8 cellular contexts compared by ENCODE assay signal in the genomic region with DNA sequence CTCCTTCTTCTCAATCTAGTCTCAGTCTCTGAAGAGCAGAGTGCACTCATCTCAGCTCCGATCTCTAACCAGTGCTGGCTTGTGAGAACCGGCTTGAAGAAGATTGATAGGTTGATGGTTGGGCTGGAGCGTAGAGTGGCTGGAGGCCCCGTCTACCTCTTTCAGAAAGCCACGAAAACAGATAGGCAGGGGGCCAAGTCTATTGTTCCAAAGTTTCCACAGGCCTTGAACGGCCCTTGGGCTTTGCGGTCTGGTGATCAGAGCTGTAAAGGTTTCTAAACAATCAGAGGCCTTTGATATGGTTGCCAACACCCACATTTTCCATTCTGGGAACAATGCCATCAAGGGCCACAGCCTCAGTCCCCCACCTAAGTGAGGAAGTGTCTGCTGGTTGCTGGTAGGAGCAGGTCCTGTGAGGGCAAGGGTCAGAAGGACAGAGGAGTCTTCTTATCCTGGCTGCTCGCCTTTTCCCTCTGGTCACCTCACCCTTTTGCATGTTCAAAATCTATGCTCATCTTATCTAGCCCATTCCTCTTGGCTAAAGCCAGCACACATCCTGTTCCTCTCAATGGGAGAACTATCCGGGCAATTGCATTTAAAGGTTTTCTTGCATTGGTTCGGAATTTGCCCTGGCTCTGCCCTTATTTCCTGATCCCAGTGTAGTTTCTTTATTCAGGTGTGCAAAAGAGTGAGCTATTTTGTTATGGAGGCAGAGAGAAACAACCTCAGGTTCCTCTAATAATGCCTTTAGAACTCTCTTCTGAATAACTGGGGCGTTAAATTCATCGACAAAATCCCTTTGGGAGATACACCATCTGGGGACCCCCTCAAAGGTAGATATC.
DNase-seq lines count a peak whose midpoint lies in the region; ATAC-seq and TF ChIP-seq lines count a peak whose summit lies in the region.

No MANE protein-coding gene starts in this region.

- WGBS in stomach, 5 donors, result 13 to 33% (median 24%) methylated on average over 12 of the region's 12 CpGs

- intact Hi-C loops in stomach (cut with DNase I; ENCODE audit: low total_unique reads), result no loop called here

- TF ChIP-seq CTCF in stomach (IDR thresholded peaks at IDR 0.05), result no peak

- H3K27ac ChIP-seq in muscle layer of duodenum (ENCODE audit: low read length) (peak overlapping the region; percentile 95), stomach (peak overlapping the region; percentile 88 to 97 (median 94)), substantia nigra (ENCODE audit: low read depth, low read length, poor library complexity, severe bottlenecking) (no peak overlapping the region)

- H3K4me1 ChIP-seq in muscle layer of duodenum (ENCODE audit: control insufficient read depth in 1 of 2, insufficient read depth in 2 of 2, low read length in 2 of 2) (peaks cover 13 to 24% of the 10 kb centered on the region in 2 donors), stomach (peaks cover 28 to 57% (median 45%) of the 10 kb centered on the region in 4 donors)

- peak; percentile 37 for ATAC-seq in GM21825 (IDR thresholded peaks at IDR 0.05; ENCODE audit: unreplicated experiment)

- H3K9me3 ChIP-seq in muscle layer of duodenum (ENCODE audit: control insufficient read depth in 1 of 2, low read length in 2 of 2), result no peaks in the 10 kb centered on the region
- no peaks in the 10 kb centered on the region for H3K9me3 ChIP-seq in stomach

- H3K27me3 ChIP-seq in muscle layer of duodenum (ENCODE audit: low read depth, low read length) (no peaks in the 10 kb centered on the region), stomach (no peaks in the 10 kb centered on the region)

- no peaks in the 10 kb centered on the region for H3K36me3 ChIP-seq in muscle layer of duodenum (ENCODE audit: control insufficient read depth in 1 of 2, insufficient read depth in 2 of 2, low read length in 2 of 2)
- H3K36me3 ChIP-seq in stomach, result no peaks in the 10 kb centered on the region

- TF ChIP-seq POLR2A in stomach (IDR thresholded peaks at IDR 0.05), result no peak

- no peak for TF ChIP-seq EP300 in stomach (IDR thresholded peaks at IDR 0.05)

- peak; percentile 99 for DNase-seq in DMS79 treated with DMSO at 0.1 percent for 48 hours (lab: John Stamatoyannopoulos, UW)
- peak; percentile 98 for DNase-seq in M059J (ENCODE audit: low read depth)
- peak; percentile 58 for DNase-seq in activated CD4-positive, CD25-positive, alpha-beta regulatory T cell treated with anti-CD3 and anti-CD28 coated beads, Interleukin-2, amount 50 U/mL, for 72 hours
- peak; percentile 100 for DNase-seq in dermis blood vessel endothelial cell
- DNase-seq in stomach, result peak; percentile 96
- DNase-seq in substantia nigra (lab: John Stamatoyannopoulos, UW), result no peak

- H3K4me3 ChIP-seq in muscle layer of duodenum (ENCODE audit: low read depth in 1 of 2, low read length in 2 of 2) (peak overlapping the region in 1 of 2 donors; percentile 27), stomach (peak overlapping the region in 2 of 4 donors; percentile 3 to 8)

Comparison
In these comparisons a context has a peak if more than half of its experiments do, and no peak if none do; other contexts are left out.
1. DNase-seq: peak in DMS79 treated with DMSO at 0.1 percent for 48 hours (single experiment), M059J (single experiment), activated CD4-positive, CD25-positive, alpha-beta regulatory T cell treated with anti-CD3 and anti-CD28 coated beads, Interleukin-2, amount 50 U/mL, for 72 hours (single experiment), dermis blood vessel endothelial cell (single experiment) and stomach (single experiment); none in substantia nigra (0 of 49).